In genomic region chr1:53015508-53015860, GRCh38 we compare ENCODE assay signal across 1 cellular context.
TF ChIP-seq lines count a peak whose summit lies in the region.

No MANE protein-coding gene starts in this region.

TF ChIP-seq in WTC11, 78 proteins besides CTCF, POLR2A, EP300 and RAD21 (continued from another document):
- TF ChIP-seq FOXP4 (CRISPR knock-in tag; IDR thresholded peaks at IDR 0.05): no peak
- TF ChIP-seq ATF2 (CRISPR knock-in tag; IDR thresholded peaks at IDR 0.05; ENCODE audit: borderline replicate concordance, low read depth): no peak
- TF ChIP-seq TCF7 (CRISPR knock-in tag; IDR thresholded peaks at IDR 0.05; ENCODE audit: low read depth): no peak
